In genomic region chr2:86244781-86245180, GRCh38 we compare ENCODE assay signal across 8 cellular contexts. TPM values are rescaled to one million over a fixed set of nuclear protein-coding genes. Genes with fewer than 3 reads are reported as not detected.
DNase-seq lines count a peak whose midpoint lies in the region; ATAC-seq, FAIRE-seq and TF ChIP-seq lines count a peak whose summit lies in the region.
"Not testable (repeated sequence)": the region's sequence is repeated elsewhere in the genome, so short reads cannot be mapped to it uniquely, and the experiment has no call there.

No MANE protein-coding gene starts in this region.

- H3K9me3 ChIP-seq in Caco-2; GM12878 (replicated peaks; ENCODE audit: control insufficient read depth, insufficient read depth, low read length); esophagus muscularis mucosa; hepatocyte (ENCODE audit: low read depth); stomach; thoracic aorta: not testable (repeated sequence)

- POLR2A ChIA-PET in Caco-2 (lab: Charles Lee) (interaction anchor here (0.7 to 1.0 kb wide), 2 partner anchors 28 to 196 kb away, joined by 3 read pairs; partner anchors contain the start of gene KDM3A), GM12878 (lab: Charles Lee) (interaction anchor here (1.1 kb wide), 1 partner anchor 45 kb away, joined by 3 read pairs; no protein-coding TSS in a partner anchor)

- not testable (repeated sequence) for BruUV-seq in Caco-2 (replicated peaks; lab: Mats Ljungman, UMichigan); GM12878 (replicated peaks; lab: Mats Ljungman, UMichigan)

- ATAC-seq in GM12878; thoracic aorta (ENCODE audit: insufficient number of reproducible peaks, low FRiP score, low read depth): not testable (repeated sequence)

- H3K9me3 Mint-ChIP-seq in Caco-2 (ENCODE audit: unreplicated experiment); mesothelial cell of epicardium; progenitor cell of endocrine pancreas (ENCODE audit: low read depth): not testable (repeated sequence)

- intact Hi-C loops in Caco-2 (cut with micrococcal nuclease; ENCODE audit: unreplicated experiment); GM12878 (cut with micrococcal nuclease; ENCODE audit: unreplicated experiment); esophagus muscularis mucosa (cut with DNase I); stomach (cut with DNase I; ENCODE audit: low total_unique reads): not testable (repeated sequence)

- H2AFZ ChIP-seq in GM12878 (ENCODE audit: control insufficient read depth, low read depth, low read length); hepatocyte: not testable (repeated sequence)

- H3K27ac ChIP-seq in GM12878 (ENCODE audit: control insufficient read depth, insufficient read depth) (peak overlapping the region; percentile 3; the same call in 1 of the 2 replicates), esophagus muscularis mucosa (replicated peaks in 1 of 4) (peak overlapping the region; percentile 75 to 90 (median 80)), hepatocyte (peak overlapping the region; percentile 96), stomach (peak overlapping the region; percentile 61 to 81 (median 69)), thoracic aorta (peak overlapping the region; percentile 26 to 49)

- H3K27ac Mint-ChIP-seq in Caco-2 (ENCODE audit: unreplicated experiment) (peak overlapping the region; percentile 94), mesothelial cell of epicardium (peak overlapping the region; percentile 89), progenitor cell of endocrine pancreas (peak overlapping the region; percentile 91)

- not testable (repeated sequence) for FAIRE-seq in GM12878 (lab: Jason Lieb, UNC)

- not testable (repeated sequence) for H3K36me3 Mint-ChIP-seq in Caco-2 (ENCODE audit: insufficient read depth, unreplicated experiment); mesothelial cell of epicardium; progenitor cell of endocrine pancreas (ENCODE audit: insufficient read depth)

- not testable (repeated sequence) for H3K9ac ChIP-seq in GM12878 (ENCODE audit: control insufficient read depth, insufficient read depth, low read length)

- CTCF ChIA-PET in Caco-2 (lab: Charles Lee): not testable (repeated sequence)
- CTCF ChIA-PET in GM12878 (lab: Yijun Ruan, JAX): interaction anchor here (1.0 to 1.7 kb wide), 5 partner anchors 9 to 115 kb away, joined by 3 to 11 read pairs (median 5); no protein-coding TSS in a partner anchor

- TF ChIP-seq RAD21 in GM12878 (IDR thresholded peaks at IDR 0.05; ENCODE audit: insufficient read depth, low read depth, low read length): not testable (repeated sequence)

- not testable (repeated sequence) for TF ChIP-seq CTCF in Caco-2 (IDR thresholded peaks at IDR 0.05; ENCODE audit: insufficient read depth in 1 of 2, low read depth in 1 of 2, low read length in 1 of 2, severe bottlenecking in 1 of 2, unreplicated experiment in 1 of 2); GM12878 (IDR thresholded peaks at IDR 0.05 in 2 of 3, conservative IDR thresholded peaks at IDR 0.05 in 1 of 3; ENCODE audit: control insufficient read depth in 2 of 3, extremely low read depth in 1 of 3, insufficient read depth in 1 of 3, low read depth in 3 of 3, low read length in 3 of 3); esophagus muscularis mucosa (IDR thresholded peaks at IDR 0.05); hepatocyte (IDR thresholded peaks at IDR 0.05; ENCODE audit: poor library complexity); mesothelial cell of epicardium (IDR thresholded peaks at IDR 0.05; ENCODE audit: unreplicated experiment); progenitor cell of endocrine pancreas (IDR thresholded peaks at IDR 0.05; ENCODE audit: unreplicated experiment); stomach (IDR thresholded peaks at IDR 0.05); thoracic aorta (IDR thresholded peaks at IDR 0.05)

- H3K4me1 Mint-ChIP-seq in Caco-2 (ENCODE audit: low read depth, unreplicated experiment) (peaks cover 22% of the 10 kb centered on the region), mesothelial cell of epicardium (peaks cover 26% of the 10 kb centered on the region), progenitor cell of endocrine pancreas (ENCODE audit: low read depth) (peaks cover 32% of the 10 kb centered on the region)

- 97% methylated on average over 5 of the region's 5 CpGs for WGBS in GM12878 (ENCODE audit: insufficient coverage, insufficient replicate concordance, low lambda C conversion rate, missing lambda C conversion rate)
- 96% methylated on average over 5 of the region's 5 CpGs for WGBS in esophagus muscularis mucosa
- WGBS in hepatocyte (ENCODE audit: low lambda C conversion rate, missing lambda C conversion rate): 87% methylated on average over 5 of the region's 5 CpGs
- 78 to 94% (median 90%) methylated on average over 5 of the region's 5 CpGs for WGBS in stomach, 5 donors

- H3K79me2 ChIP-seq in GM12878 (ENCODE audit: control insufficient read depth, insufficient read depth, low read length); hepatocyte: not testable (repeated sequence)

- TF ChIP-seq EP300 in GM12878 (IDR thresholded peaks at IDR 0.05; ENCODE audit: borderline replicate concordance in 1 of 2, control insufficient read depth in 1 of 2, low read depth in 2 of 2, low read length in 2 of 2); esophagus muscularis mucosa (IDR thresholded peaks at IDR 0.05); stomach (IDR thresholded peaks at IDR 0.05): not testable (repeated sequence)

- RAD21 ChIA-PET in GM12878 (lab: Charles Lee; ENCODE audit: unreplicated experiment): interaction anchor here (0.7 to 2.6 kb wide), 5 partner anchors 19 to 165 kb away, joined by 3 to 14 read pairs (median 4); no protein-coding TSS in a partner anchor

- in situ Hi-C loops in GM12878 (cut with MboI): not testable (repeated sequence)

- H3K27me3 Mint-ChIP-seq in Caco-2 (ENCODE audit: insufficient read depth, unreplicated experiment); mesothelial cell of epicardium (ENCODE audit: low read depth); progenitor cell of endocrine pancreas: not testable (repeated sequence)

- not testable (repeated sequence) for H3K4me3 ChIP-seq in Caco-2 (ENCODE audit: low read depth, low read length); GM12878; esophagus muscularis mucosa; hepatocyte; stomach; thoracic aorta

- H3K4me2 ChIP-seq in GM12878 (ENCODE audit: control insufficient read depth, insufficient read depth): peak overlapping the region; percentile 32
- H3K4me2 ChIP-seq in hepatocyte: peak overlapping the region; percentile 23

- not testable (repeated sequence) for DNase-seq in Caco-2; GM12878 (ENCODE audit: low read depth, low spot score); esophagus muscularis mucosa (ENCODE audit: extremely low spot score); hepatocyte (ENCODE audit: low spot score); mesothelial cell of epicardium (ENCODE audit: low spot score in 2 of 2, unreplicated experiment in 2 of 2); progenitor cell of endocrine pancreas (ENCODE audit: low spot score, unreplicated experiment); stomach; thoracic aorta (ENCODE audit: low spot score)

- not testable (repeated sequence) for TF ChIP-seq POLR2A in GM12878 (IDR thresholded peaks at IDR 0.05; ENCODE audit: low read depth, low read length); esophagus muscularis mucosa (IDR thresholded peaks at IDR 0.05; ENCODE audit: low read depth); stomach (IDR thresholded peaks at IDR 0.05)

- SMC1A ChIA-PET in GM12878 (lab: Charles Lee; ENCODE audit: uncharacterized antibody, unreplicated experiment): interaction anchor here (0.9 to 1.7 kb wide), 5 partner anchors 19 to 48 kb away, joined by 3 to 16 read pairs (median 11); no protein-coding TSS in a partner anchor

- H4K20me1 ChIP-seq in GM12878 (ENCODE audit: control insufficient read depth, insufficient read depth); hepatocyte (ENCODE audit: insufficient read depth, poor library complexity, severe bottlenecking): not testable (repeated sequence)

- H3K4me1 ChIP-seq in Caco-2 (peaks cover 26% of the 10 kb centered on the region), GM12878 (ENCODE audit: control insufficient read depth, insufficient read depth, low read length) (peaks cover 25% of the 10 kb centered on the region), esophagus muscularis mucosa (peaks cover 10 to 83% (median 59%) of the 10 kb centered on the region in 4 donors), stomach (peaks cover 22 to 51% (median 38%) of the 10 kb centered on the region in 4 donors), thoracic aorta (ENCODE audit: control insufficient read depth in 1 of 2, low read depth in 2 of 2) (peaks cover 8 to 30% of the 10 kb centered on the region in 2 donors)
- not testable (repeated sequence) for H3K4me1 ChIP-seq in hepatocyte (ENCODE audit: insufficient read depth)

- H3K4me3 Mint-ChIP-seq in Caco-2 (ENCODE audit: unreplicated experiment): peak overlapping the region; percentile 30
- H3K4me3 Mint-ChIP-seq in mesothelial cell of epicardium; progenitor cell of endocrine pancreas (ENCODE audit: low read depth): not testable (repeated sequence)

- H3K36me3 ChIP-seq in Caco-2 (ENCODE audit: control insufficient read depth, insufficient read depth, low read length); GM12878 (ENCODE audit: control insufficient read depth in 2 of 2, insufficient read depth in 2 of 2, low read length in 1 of 2); esophagus muscularis mucosa; hepatocyte (replicated peaks; ENCODE audit: insufficient read depth, low read depth); stomach; thoracic aorta: not testable (repeated sequence)

- not testable (repeated sequence) for H3K27me3 ChIP-seq in Caco-2 (replicated peaks; ENCODE audit: control insufficient read depth, insufficient read depth, low read length); GM12878 (replicated peaks in 1 of 2; ENCODE audit: control insufficient read depth in 2 of 2, insufficient read depth in 2 of 2, low read length in 1 of 2); esophagus muscularis mucosa; hepatocyte; stomach; thoracic aorta (replicated peaks; ENCODE audit: insufficient read depth)

- H3K9me2 ChIP-seq in hepatocyte (replicated peaks; ENCODE audit: insufficient read depth): not testable (repeated sequence)

RNA-seq across cellular contexts. Expression of gene MRPL35, which starts 45.5 kb away (rescaled TPM):
- total RNA-seq in Caco-2 (2022): 25.3 and 25.9 TPM in 2 replicates
- total RNA-seq in GM12878 (2013; cell fraction: nucleolus; rRNA removed): 20.4 and 20.5 TPM in 2 replicates
- 58.1 and 72.0 TPM in 2 replicates for total RNA-seq in GM12878 (2014; rRNA removed)
- 109 and 115 TPM in 2 replicates for total RNA-seq in GM12878 (2014; rRNA removed; fragmentation: Illumina TruSeq; extraction: Trizol)
- total RNA-seq in GM12878 (2021): 64.5 and 67.7 TPM in 2 replicates
- polyA plus RNA-seq in GM12878 (2011; ENCODE audit: low read depth): 27.1 TPM
- 135 and 153 TPM in 2 replicates for polyA plus RNA-seq in GM12878 (2011; rRNA removed)
- 96.7 and 182 TPM in 2 replicates for polyA plus RNA-seq in GM12878 (2011; cell fraction: cytosol; rRNA removed)
- 68.0 and 72.7 TPM in 2 replicates for polyA plus RNA-seq in GM12878 (2011; cell fraction: nucleus; rRNA removed)
- 36.4 and 44.6 TPM in 2 replicates for polyA plus RNA-seq in GM12878 (2012)
- polyA plus RNA-seq in GM12878 (2014; fragmentation: Illumina TruSeq; extraction: Trizol): 156 and 189 TPM in 2 replicates
- polyA plus RNA-seq in GM12878 (2014; fragmentation: Nextera tagmentation; extraction: Ambion mirVana): 100 to 1,000 TPM; 156 to 162 TPM
- 82.6 and 109 TPM in 2 replicates for polyA plus RNA-seq in GM12878 (2014; rRNA removed)
- 100 to 1,000 TPM; 170 to 180 TPM for polyA plus RNA-seq in GM12878 (2016; fragmentation: Nextera tagmentation; extraction: Ambion mirVana)
- 46.5 and 55.7 TPM in 2 replicates for polyA minus RNA-seq in GM12878 (2011; rRNA and poly(A)+ RNA removed)
- polyA minus RNA-seq in GM12878 (2011; cell fraction: cytosol; rRNA and poly(A)+ RNA removed): 17.9 and 20.1 TPM in 2 replicates
- polyA minus RNA-seq in GM12878 (2011; cell fraction: nucleus; rRNA and poly(A)+ RNA removed): 15.4 and 16.3 TPM in 2 replicates
- 10 to 100 TPM; 28.0 to 37.8 (median 32.4) TPM for total RNA-seq in esophagus muscularis mucosa
- total RNA-seq in hepatocyte: 22.4 and 33.1 TPM in 2 replicates
- 23.9 and 36.8 TPM in 2 replicates for polyA plus RNA-seq in hepatocyte
- 21.9 to 22.4 TPM (median 22.0 TPM) in 3 replicates for total RNA-seq in mesothelial cell of epicardium
- 28.1 and 31.8 TPM in 2 replicates for total RNA-seq in progenitor cell of endocrine pancreas
- 10 to 100 TPM in 4 of 5 donors, 1 to 10 TPM in 1; 3.2 to 57.4 (median 17.4) TPM for total RNA-seq in stomach
- polyA plus RNA-seq in stomach: 10 to 100 TPM; 28.0 to 43.8 (median 32.5) TPM
- 10 to 100 TPM; 10.4 to 17.1 TPM for total RNA-seq in thoracic aorta

RNA-seq across cellular contexts. Expression of gene IMMT, which starts 49.5 kb away (rescaled TPM):
- 125 and 129 TPM in 2 replicates for total RNA-seq in Caco-2 (2022)
- 84.9 and 88.1 TPM in 2 replicates for total RNA-seq in GM12878 (2013; cell fraction: nucleolus; rRNA removed)
- 78.4 and 79.9 TPM in 2 replicates for total RNA-seq in GM12878 (2014; rRNA removed)
- 81.4 and 88.8 TPM in 2 replicates for total RNA-seq in GM12878 (2014; rRNA removed; fragmentation: Illumina TruSeq; extraction: Trizol)
- 104 and 108 TPM in 2 replicates for total RNA-seq in GM12878 (2021)
- polyA plus RNA-seq in GM12878 (2011; ENCODE audit: low read depth): 51.0 TPM
- polyA plus RNA-seq in GM12878 (2011; rRNA removed): 89.6 and 105 TPM in 2 replicates
- 71.9 and 76.2 TPM in 2 replicates for polyA plus RNA-seq in GM12878 (2011; cell fraction: cytosol; rRNA removed)
- polyA plus RNA-seq in GM12878 (2011; cell fraction: nucleus; rRNA removed): 40.1 and 59.2 TPM in 2 replicates
- polyA plus RNA-seq in GM12878 (2012): 60.9 and 70.4 TPM in 2 replicates
- polyA plus RNA-seq in GM12878 (2014; fragmentation: Illumina TruSeq; extraction: Trizol): 120 and 136 TPM in 2 replicates
- polyA plus RNA-seq in GM12878 (2014; fragmentation: Nextera tagmentation; extraction: Ambion mirVana): 100 to 1,000 TPM in 1 of 2 experiments, 10 to 100 TPM in 1; 88.9 to 115 TPM
- 73.5 and 86.5 TPM in 2 replicates for polyA plus RNA-seq in GM12878 (2014; rRNA removed)
- 100 to 1,000 TPM; 137 to 149 TPM for polyA plus RNA-seq in GM12878 (2016; fragmentation: Nextera tagmentation; extraction: Ambion mirVana)
- polyA minus RNA-seq in GM12878 (2011; rRNA and poly(A)+ RNA removed): 67.1 and 77.4 TPM in 2 replicates
- 35.5 and 39.3 TPM in 2 replicates for polyA minus RNA-seq in GM12878 (2011; cell fraction: cytosol; rRNA and poly(A)+ RNA removed)
- 23.0 and 32.3 TPM in 2 replicates for polyA minus RNA-seq in GM12878 (2011; cell fraction: nucleus; rRNA and poly(A)+ RNA removed)
- 10 to 100 TPM; 53.5 to 68.1 (median 66.6) TPM for total RNA-seq in esophagus muscularis mucosa
- total RNA-seq in hepatocyte: 60.1 and 63.2 TPM in 2 replicates
- 67.9 and 70.7 TPM in 2 replicates for polyA plus RNA-seq in hepatocyte
- total RNA-seq in mesothelial cell of epicardium: 70.4 to 74.2 TPM (median 72.6 TPM) in 3 replicates
- 90.1 and 94.1 TPM in 2 replicates for total RNA-seq in progenitor cell of endocrine pancreas
- total RNA-seq in stomach: 10 to 100 TPM; 30.1 to 94.5 (median 49.6) TPM
- polyA plus RNA-seq in stomach: 10 to 100 TPM; 37.3 to 45.1 (median 37.5) TPM
- 10 to 100 TPM; 33.3 to 54.7 TPM for total RNA-seq in thoracic aorta

Comparison
In these comparisons a context has a peak if more than half of its experiments do, and no peak if none do; other contexts are left out.
1. H3K27ac ChIP-seq: peak in every context shown above with its lines; median percentile 96 in hepatocyte; 80 in esophagus muscularis mucosa; 69 in stomach; 38 in thoracic aorta; 3 in GM12878.